ENCODE assay signal across 20 cellular contexts in the genomic region with DNA sequence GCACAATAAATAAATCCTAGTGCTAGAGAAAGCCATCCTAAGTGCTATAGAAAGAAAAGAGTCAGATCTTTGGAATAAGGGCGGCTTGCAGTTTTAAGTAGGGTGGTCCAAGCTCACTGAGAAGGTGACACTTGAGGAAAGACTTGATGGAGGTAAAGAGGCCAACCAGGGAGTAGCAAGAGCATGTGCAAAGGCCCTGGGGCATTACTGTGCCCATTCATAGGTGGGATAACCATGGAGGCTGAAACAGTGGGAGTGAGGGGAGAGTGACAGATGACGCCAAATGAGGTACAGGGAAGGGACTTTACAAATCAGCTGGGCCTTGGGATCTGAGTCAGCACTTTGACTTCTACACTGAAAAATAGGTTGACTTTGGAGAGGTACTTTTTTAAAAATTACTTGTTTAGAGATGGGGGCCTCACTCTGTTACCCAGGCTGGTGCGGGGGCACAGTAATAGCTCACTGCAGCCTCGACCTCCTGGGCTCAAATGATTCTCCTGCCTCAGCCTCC.
DNase-seq lines count a peak whose midpoint lies in the region; ATAC-seq, FAIRE-seq and TF ChIP-seq lines count a peak whose summit lies in the region.
"Had no signal": no experiment of that assay in that cellular context is flagged by ENCODE, and none has a peak within 500 bp of the region (broad histone marks: within the 10 kb centered on the region; RNA-seq: fewer than 3 reads in every experiment).

No MANE protein-coding gene starts in this region.

- H3K27ac ChIP-seq in A549 (no peak overlapping the region), K562 (ENCODE audit: extremely low read depth, low read depth, low read length) (no peak overlapping the region), sigmoid colon (peak overlapping the region; percentile 75 to 92 (median 85))
- H3K27ac ChIP-seq: 22Rv1, PC-9 had no signal

- H3K36me3 ChIP-seq in K562 (ENCODE audit: control insufficient read depth, insufficient read depth, low read length) (peaks cover 66% of the 10 kb centered on the region; the same call in 2 of the 3 replicates), sigmoid colon (peaks cover 0 to 4% (median 0%) of the 10 kb centered on the region in 4 donors)

- FAIRE-seq in A549 (lab: Jason Lieb, UNC) (no peak), K562 (lab: Jason Lieb, UNC) (no peak)
- FAIRE-seq: GM12891 had no signal

- H3K4me1 ChIP-seq in A549: peaks cover 13% of the 10 kb centered on the region
- H3K4me1 ChIP-seq in K562 (replicated peaks in 1 of 2; ENCODE audit: control insufficient read depth in 2 of 2, insufficient read depth in 2 of 2, low read length in 2 of 2): peaks cover 0 to 4% of the 10 kb centered on the region in 2 experiments; a peak in 1 of 5 replicates
- H3K4me1 ChIP-seq in sigmoid colon: peaks cover 0 to 76% (median 61%) of the 10 kb centered on the region in 4 donors

- no peak overlapping the region for H3K4me3 Mint-ChIP-seq in T-helper 2 cell treated with Interferon-gamma antibody and Interleukin-4, amounts not matched to agents 5 μg/mL and 100 μg/mL, for 36 hours
- H3K4me3 Mint-ChIP-seq: CD8-positive, alpha-beta T cell had no signal

- BruUV-seq in K562 (replicated peaks; lab: Mats Ljungman, UMichigan): no TSS peak

- H3K9me3 ChIP-seq in A549: no peaks in the 10 kb centered on the region
- H3K9me3 ChIP-seq in K562 (replicated peaks; ENCODE audit: control insufficient read depth, insufficient read depth, low read depth, low read length): no peaks in the 10 kb centered on the region
- no peaks in the 10 kb centered on the region for H3K9me3 ChIP-seq in sigmoid colon

- no peak overlapping the region for H3K4me2 ChIP-seq in A549
- H3K4me2 ChIP-seq in K562 (ENCODE audit: insufficient read depth, low read length): no peak overlapping the region
- H3K4me2 ChIP-seq: BLaER1 treated with 17β-estradiol and CSF1 and Interleukin-3, amounts not matched to agents 10 nM and 100 nM; PC-9 had no signal

- peak overlapping the region; percentile 53 for H3K27ac Mint-ChIP-seq in T-helper 2 cell treated with Interferon-gamma antibody and Interleukin-4, amounts not matched to agents 5 μg/mL and 100 μg/mL, for 36 hours
- H3K27ac Mint-ChIP-seq: CD8-positive, alpha-beta T cell had no signal

- peaks cover 32% of the 10 kb centered on the region for H3K4me1 Mint-ChIP-seq in T-helper 2 cell treated with Interferon-gamma antibody and Interleukin-4, amounts not matched to agents 5 μg/mL and 100 μg/mL, for 36 hours (ENCODE audit: low read depth)

- H3K9ac ChIP-seq in K562 (ENCODE audit: insufficient read depth in 1 of 2, low read depth in 2 of 2, low read length in 2 of 2): no peak overlapping the region
- H3K9ac ChIP-seq: BLaER1 treated with 17β-estradiol and CSF1 and Interleukin-3, amounts not matched to agents 10 nM and 100 nM had no signal

- TF ChIP-seq CTCF in A549 (IDR thresholded peaks at IDR 0.05) (no peak), K562 (IDR thresholded peaks at IDR 0.05 in 2 of 3, conservative IDR thresholded peaks at IDR 0.05 in 1 of 3; ENCODE audit: insufficient read depth in 2 of 3, low read depth in 1 of 3, low read length in 3 of 3) (no peak), sigmoid colon (IDR thresholded peaks at IDR 0.05) (no peak)

- H3K9me3 Mint-ChIP-seq in T-helper 2 cell treated with Interferon-gamma antibody and Interleukin-4, amounts not matched to agents 5 μg/mL and 100 μg/mL, for 36 hours: no peaks in the 10 kb centered on the region
- H3K9me3 Mint-ChIP-seq: CD8-positive, alpha-beta T cell had no signal

- TF ChIP-seq EP300 in A549 (IDR thresholded peaks at IDR 0.05) (no peak), K562 (IDR thresholded peaks at IDR 0.05; ENCODE audit: low read length) (no peak), sigmoid colon (IDR thresholded peaks at IDR 0.05) (no peak)

- intact Hi-C loops in K562 (cut with micrococcal nuclease) (no loop called here), sigmoid colon (cut with DNase I) (loop anchor here (5.0 kb wide), 2 partner anchors 62 to 208 kb away; a partner anchor contains a TSS)

- 95% methylated on average over 4 of the region's 4 CpGs for WGBS in A549 (ENCODE audit: missing lambda C conversion rate)
- 93% methylated on average over 4 of the region's 4 CpGs for WGBS in K562 (ENCODE audit: insufficient coverage, low coverage, missing lambda C conversion rate)
- WGBS in sigmoid colon, 2 donors: 93 to 97% methylated on average over 4 of the region's 4 CpGs

- no peaks in the 10 kb centered on the region for H3K79me2 ChIP-seq in K562 (ENCODE audit: control insufficient read depth, insufficient read depth, low read length)

- in situ Hi-C loops in K562 (cut with MboI): no loop called here

- H3K27me3 ChIP-seq in K562 (ENCODE audit: control insufficient read depth in 2 of 2, insufficient read depth in 2 of 2, low read length in 2 of 2) (no peaks in the 10 kb centered on the region), sigmoid colon (no peaks in the 10 kb centered on the region)
- H3K27me3 ChIP-seq: BLaER1 treated with 17β-estradiol and CSF1 and Interleukin-3, amounts not matched to agents 10 nM and 100 nM had no signal

- H3K4me3 ChIP-seq in A549: no peak overlapping the region
- no peak overlapping the region for H3K4me3 ChIP-seq in K562
- H3K4me3 ChIP-seq in sigmoid colon: no peak overlapping the region
- H3K4me3 ChIP-seq: BLaER1 treated with 17β-estradiol and CSF1 and Interleukin-3, amounts not matched to agents 10 nM and 100 nM; PC-9 had no signal

- POLR2A ChIA-PET in A549 (lab: Yijun Ruan, JAX) (no interaction called here), K562 (lab: Yijun Ruan, JAX) (no interaction called here)

- CTCF ChIA-PET in A549 (lab: Yijun Ruan, JAX): interaction anchor here (1.1 kb wide), 1 partner anchor 15 kb away, joined by 4 read pairs; no protein-coding TSS in a partner anchor
- CTCF ChIA-PET in K562 (lab: Yijun Ruan, JAX; ENCODE audit: low intra/inter-chr PET ratio): no interaction called here

- peaks cover 40% of the 10 kb centered on the region for H3K36me3 Mint-ChIP-seq in T-helper 2 cell treated with Interferon-gamma antibody and Interleukin-4, amounts not matched to agents 5 μg/mL and 100 μg/mL, for 36 hours (ENCODE audit: low read depth)

- peaks cover 2% of the 10 kb centered on the region for H3K9me1 ChIP-seq in K562 (ENCODE audit: control insufficient read depth, insufficient read depth, low read length)

- peaks cover 4% of the 10 kb centered on the region; the same call in 1 of the 2 replicates for H4K20me1 ChIP-seq in K562 (replicated peaks; ENCODE audit: control insufficient read depth, insufficient read depth, low read length)

- TF ChIP-seq RAD21 in A549 (conservative IDR thresholded peaks at IDR 0.05 in 1 of 2, IDR thresholded peaks at IDR 0.05 in 1 of 2) (no peak), K562 (CRISPR knock-in tag; conservative IDR thresholded peaks at IDR 0.05 in 1 of 2, IDR thresholded peaks at IDR 0.05 in 1 of 2) (no peak)

- DNase-seq in T-helper 2 cell treated with Interferon-gamma antibody and Interleukin-4, amounts not matched to agents 5 μg/mL and 100 μg/mL, for 36 hours (ENCODE audit: low spot score): no peak
- DNase-seq in T-helper 2 cell (no peak), A549 (ENCODE audit: low read depth in 1 of 2, low spot score in 1 of 2) (no peak), K562 (ENCODE audit: extremely low read depth in 1 of 4, low spot score in 3 of 4) (no peak), sigmoid colon (no peak), DMS153 treated with DMSO at 0.1 percent for 48 hours (lab: John Stamatoyannopoulos, UW; ENCODE audit: unreplicated experiment) (no peak), NCI-H1930 (lab: John Stamatoyannopoulos, UW) (no peak)
- DNase-seq: CD8-positive, alpha-beta T cell; NCI-H1092; NCI-H1436; NCI-H187 treated with DMSO at 0.1 percent for 48 hours; NCI-H510A; NCI-H748 treated with DMSO at 0.1 percent for 48 hours; PC-9; RPMI8226; SHP77 had no signal

- no peak overlapping the region for H2AFZ ChIP-seq in K562 (ENCODE audit: low read depth, low read length)
- H2AFZ ChIP-seq: PC-9 had no signal

- no peak for TF ChIP-seq POLR2A in A549 (IDR thresholded peaks at IDR 0.05; ENCODE audit: low read length)
- no peak for TF ChIP-seq POLR2A in K562 (conservative IDR thresholded peaks at IDR 0.05)
- TF ChIP-seq POLR2A in sigmoid colon (IDR thresholded peaks at IDR 0.05): no peak

- no peaks in the 10 kb centered on the region for H3K27me3 Mint-ChIP-seq in T-helper 2 cell treated with Interferon-gamma antibody and Interleukin-4, amounts not matched to agents 5 μg/mL and 100 μg/mL, for 36 hours (ENCODE audit: low read depth)

- ATAC-seq in A549: no peak
- ATAC-seq in K562: no peak
- no peak for ATAC-seq in GM18858 (IDR thresholded peaks at IDR 0.05; ENCODE audit: unreplicated experiment)
- ATAC-seq: CD8-positive, alpha-beta T cell had no signal

TF ChIP-seq in A549, 52 proteins besides CTCF, POLR2A, EP300 and RAD21 (continues in another document):
- TF ChIP-seq CBX8 (IDR thresholded peaks at IDR 0.05): no peak
- TF ChIP-seq POLR2AphosphoS2 (conservative IDR thresholded peaks at IDR 0.05; ENCODE audit: low read length): no peak
- TF ChIP-seq, protein P1, sequence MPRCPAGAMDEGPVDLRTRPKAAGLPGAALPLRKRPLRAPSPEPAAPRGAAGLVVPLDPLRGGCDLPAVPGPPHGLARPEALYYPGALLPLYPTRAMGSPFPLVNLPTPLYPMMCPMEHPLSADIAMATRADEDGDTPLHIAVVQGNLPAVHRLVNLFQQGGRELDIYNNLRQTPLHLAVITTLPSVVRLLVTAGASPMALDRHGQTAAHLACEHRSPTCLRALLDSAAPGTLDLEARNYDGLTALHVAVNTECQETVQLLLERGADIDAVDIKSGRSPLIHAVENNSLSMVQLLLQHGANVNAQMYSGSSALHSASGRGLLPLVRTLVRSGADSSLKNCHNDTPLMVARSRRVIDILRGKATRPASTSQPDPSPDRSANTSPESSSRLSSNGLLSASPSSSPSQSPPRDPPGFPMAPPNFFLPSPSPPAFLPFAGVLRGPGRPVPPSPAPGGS (IDR thresholded peaks at IDR 0.05): no peak

TF ChIP-seq in K562, 482 proteins besides CTCF, POLR2A, EP300 and RAD21 (continues in another document):
- TF ChIP-seq MAFG (tag; conservative IDR thresholded peaks at IDR 0.05) (0 out of 2 replicates have a peak, but pooled peaks have one; percentile 37), LCOR (CRISPR knock-in tag; IDR thresholded peaks at IDR 0.05) (no peak)

Comparison
In these comparisons a context has a peak if more than half of its experiments do, and no peak if none do; other contexts are left out.
1. H3K27ac ChIP-seq: peak in sigmoid colon (4 of 4); none in A549 (0 of 2) and K562 (single experiment).